In the genomic region with DNA sequence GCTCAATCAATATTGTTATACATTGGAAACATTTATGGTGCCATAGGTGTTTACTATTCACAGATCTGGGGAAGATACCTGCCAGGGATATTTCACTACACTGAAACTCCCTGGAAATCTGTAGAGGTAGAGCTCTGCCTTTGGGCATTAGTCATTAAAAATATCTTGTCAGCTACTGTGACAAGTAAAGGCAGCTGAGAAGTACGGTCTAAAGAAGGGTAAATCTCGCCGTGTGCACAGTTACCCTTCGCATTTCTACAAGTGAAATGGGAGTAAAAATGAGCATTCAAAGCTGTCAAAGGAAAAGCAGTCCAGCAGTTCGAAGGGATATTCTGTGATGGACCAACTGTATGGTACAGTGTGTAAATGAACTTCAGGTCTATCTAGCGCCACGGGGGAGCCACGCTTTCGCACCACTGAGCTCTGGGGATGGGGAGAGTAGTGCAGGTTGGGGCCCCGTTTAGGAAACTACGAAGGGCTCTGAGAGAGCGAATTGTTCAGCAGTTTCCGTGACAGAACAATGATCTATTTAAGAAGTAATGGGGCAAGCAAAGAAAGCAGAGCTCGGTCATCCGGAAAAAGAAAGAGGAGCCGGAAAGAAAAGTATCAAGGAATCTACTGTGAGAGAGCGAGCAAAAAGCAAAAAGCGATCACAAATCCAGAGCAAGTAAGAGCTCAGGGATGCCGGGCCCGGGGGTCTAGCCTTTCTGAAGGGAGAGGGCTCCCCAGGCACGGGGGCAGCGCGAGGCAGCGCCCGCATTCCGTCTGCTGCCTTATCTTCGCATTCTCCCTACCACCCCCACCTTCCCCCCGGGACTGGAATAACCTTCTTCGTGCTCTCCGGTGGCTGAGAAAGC, we compare ENCODE assay signal across 8 cellular contexts. TPM values are rescaled to one million over a fixed set of nuclear protein-coding genes. Genes with fewer than 3 reads are reported as not detected.
DNase-seq lines count a peak whose midpoint lies in the region; ATAC-seq and TF ChIP-seq lines count a peak whose summit lies in the region.

No MANE protein-coding gene starts in this region.

- H3K36me3 ChIP-seq in neutrophil, result no peaks in the 10 kb centered on the region
- no peaks in the 10 kb centered on the region for H3K36me3 ChIP-seq in upper lobe of left lung

- H3K27me3 ChIP-seq in neutrophil, result peaks cover 46% of the 10 kb centered on the region
- H3K27me3 ChIP-seq in upper lobe of left lung, result no peaks in the 10 kb centered on the region

- peak; percentile 26 for ATAC-seq in GM21717 (IDR thresholded peaks at IDR 0.05; ENCODE audit: unreplicated experiment)
- ATAC-seq in upper lobe of left lung (ENCODE audit: low FRiP score in 2 of 2), result peak in 1 of 2 donors; percentile 24
- no peak for ATAC-seq in HG03025 (IDR thresholded peaks at IDR 0.05; ENCODE audit: low FRiP score, unreplicated experiment)

- WGBS in upper lobe of left lung, 2 donors, result 3% methylated on average over 26 to 30 of the region's 30 CpGs

- TF ChIP-seq POLR2A in upper lobe of left lung (IDR thresholded peaks at IDR 0.05), result no peak

- H3K4me3 ChIP-seq in neutrophil (ENCODE audit: low read depth in 1 of 2, low read length in 1 of 2) (peak overlapping the region; percentile 88 to 93), upper lobe of left lung (peak overlapping the region; percentile 70 to 92 (median 76))

- H3K9me3 ChIP-seq in neutrophil (no peaks in the 10 kb centered on the region), upper lobe of left lung (no peaks in the 10 kb centered on the region)

- no peak for TF ChIP-seq EP300 in upper lobe of left lung (IDR thresholded peaks at IDR 0.05)

- H3K4me1 ChIP-seq in neutrophil (ENCODE audit: control insufficient read depth in 1 of 2, insufficient read depth in 1 of 2, low read depth in 1 of 2, low read length in 1 of 2) (peaks cover 46 to 53% of the 10 kb centered on the region in 2 experiments), upper lobe of left lung (peaks cover 20 to 33% (median 25%) of the 10 kb centered on the region in 4 donors)

- DNase-seq in CD1c-positive myeloid dendritic cell (ENCODE audit: extremely low spot score) (peak; percentile 16), NCI-H526 treated with DMSO at 0.1 percent for 48 hours (lab: John Stamatoyannopoulos, UW) (peak; percentile 47), globus pallidus (ENCODE audit: low spot score) (peak; percentile 49), upper lobe of left lung (peak; percentile 25 to 86)
- DNase-seq in activated effector memory CD4-positive, alpha-beta T cell treated with Interleukin-2 at 50 U/mL for 16 hours, result peak; percentile 5

- H3K27ac ChIP-seq in neutrophil (peak overlapping the region; percentile 87), upper lobe of left lung (peak overlapping the region; percentile 85 to 88 (median 87))

- TF ChIP-seq CTCF in neutrophil (IDR thresholded peaks at IDR 0.05) (no peak), upper lobe of left lung (IDR thresholded peaks at IDR 0.05) (no peak)

RNA-seq across cellular contexts. Expression of a gene that starts 0.6 kb away (rescaled TPM):
- 1 to 10 TPM in 2 of 6 donors, under 1 TPM in 3, not detected in 1; 0.15 to 2.5 (median 0.67) TPM for total RNA-seq in upper lobe of left lung

RNA-seq across cellular contexts. Expression of a gene that starts 0.9 kb away (rescaled TPM):
- 10 to 100 TPM; 17.8 to 54.0 (median 30.4) TPM for total RNA-seq in upper lobe of left lung

Comparison
In these comparisons a context has a peak if more than half of its experiments do, and no peak if none do; other contexts are left out.
1. DNase-seq: peak in every context shown above with its lines; median percentile 56 in upper lobe of left lung; 49 in globus pallidus; 47 in NCI-H526 treated with DMSO at 0.1 percent for 48 hours; 16 in CD1c-positive myeloid dendritic cell; 5 in activated effector memory CD4-positive, alpha-beta T cell treated with Interleukin-2 at 50 U/mL for 16 hours.